In genomic region chr10:61001731-61002122, GRCh38 we compare ENCODE assay signal across 9 cellular contexts. TPM values are rescaled to one million over a fixed set of nuclear protein-coding genes. Genes with fewer than 3 reads are reported as not detected.
DNase-seq lines count a peak whose midpoint lies in the region; ATAC-seq, FAIRE-seq and TF ChIP-seq lines count a peak whose summit lies in the region.
"Had no signal": no experiment of that assay in that cellular context is flagged by ENCODE, and none has a peak within 500 bp of the region (broad histone marks: within the 10 kb centered on the region; RNA-seq: fewer than 3 reads in every experiment).

No MANE protein-coding gene starts in this region.

- ATAC-seq in HG03571 (IDR thresholded peaks at IDR 0.05; ENCODE audit: unreplicated experiment), result no peak
- ATAC-seq: naive thymus-derived CD4-positive, alpha-beta T cell had no signal

- intact Hi-C loops in endothelial cell of umbilical vein (cut with micrococcal nuclease), result no loop called here

- H3K27ac ChIP-seq in MM.1S (ENCODE audit: low read length) (no peak overlapping the region), endothelial cell of umbilical vein (ENCODE audit: insufficient read depth, low read depth, low read length) (no peak overlapping the region), small intestine (ENCODE audit: low read depth in 1 of 2, low read length in 1 of 2) (no peak overlapping the region)

- CTCF ChIA-PET in AG04449 (lab: Yijun Ruan, JAX), result interaction anchor here (1.0 kb wide), 1 partner anchor 24 kb away, joined by 3 read pairs; no protein-coding TSS in a partner anchor
- CTCF ChIA-PET in endothelial cell of umbilical vein (lab: Charles Lee), result interaction anchor here (0.7 to 2.5 kb wide), 4 partner anchors 10 to 181 kb away, joined by 3 to 9 read pairs (median 4); no protein-coding TSS in a partner anchor

- in situ Hi-C loops in GM13977 (cut with MboI; ENCODE audit: low pct_unique_long_range_greater_than_20kb, low sequenced_read_pairs, unreplicated experiment), result no loop called here

- no peaks in the 10 kb centered on the region for H3K9me1 ChIP-seq in endothelial cell of umbilical vein (replicated peaks; ENCODE audit: control insufficient read depth, extremely low read depth, insufficient read depth, low read length)

- H3K27me3 ChIP-seq in MM.1S (replicated peaks; ENCODE audit: insufficient read depth, low read length) (no peaks in the 10 kb centered on the region), endothelial cell of umbilical vein (ENCODE audit: control insufficient read depth in 2 of 2, insufficient read depth in 2 of 2, low read length in 2 of 2) (no peaks in the 10 kb centered on the region), neuron (ENCODE audit: insufficient read depth, low read length) (peaks cover 24% of the 10 kb centered on the region), small intestine (ENCODE audit: control insufficient read depth in 2 of 2, insufficient read depth in 2 of 2, low read length in 2 of 2) (peaks cover 0 to 6% of the 10 kb centered on the region in 2 donors)

- H3K9ac ChIP-seq in MM.1S (ENCODE audit: low read length), result no peak overlapping the region
- peak overlapping the region; percentile 43 for H3K9ac ChIP-seq in endothelial cell of umbilical vein (replicated peaks; ENCODE audit: extremely low read depth, insufficient read depth, low read length)

- H3K79me2 ChIP-seq in MM.1S (ENCODE audit: low read length) (no peaks in the 10 kb centered on the region), endothelial cell of umbilical vein (ENCODE audit: control insufficient read depth, insufficient read depth, low read length) (no peaks in the 10 kb centered on the region)

- FAIRE-seq in endothelial cell of umbilical vein (lab: Jason Lieb, UNC), result no peak
- FAIRE-seq in small intestine (lab: Jason Lieb, UNC), result no peak

- H3F3A ChIP-seq in MM.1S (ENCODE audit: insufficient read depth, low read length), result no peaks in the 10 kb centered on the region

- DNase-seq in AG04449 (ENCODE audit: low read depth, low spot score), result no peak
- DNase-seq in MM.1S, result no peak
- no peak for DNase-seq in endothelial cell of umbilical vein (ENCODE audit: low read depth, low spot score)
- DNase-seq in GM13977 (ENCODE audit: low spot score), result no peak
- no peak for DNase-seq in NCI-H1417 treated with DMSO at 0.1 percent for 48 hours (lab: John Stamatoyannopoulos, UW)
- DNase-seq in small intestine, result no peak
- DNase-seq: naive thymus-derived CD4-positive, alpha-beta T cell had no signal

- no peaks in the 10 kb centered on the region for H3K9me2 ChIP-seq in MM.1S (replicated peaks; ENCODE audit: insufficient read depth, low read length)

- H3K36me3 ChIP-seq in MM.1S (replicated peaks; ENCODE audit: insufficient read depth, low read length) (no peaks in the 10 kb centered on the region), endothelial cell of umbilical vein (ENCODE audit: control insufficient read depth in 2 of 2, extremely low read depth in 1 of 2, insufficient read depth in 2 of 2, low read length in 2 of 2) (no peaks in the 10 kb centered on the region), neuron (ENCODE audit: insufficient read depth, low read length) (no peaks in the 10 kb centered on the region), small intestine (ENCODE audit: control insufficient read depth in 2 of 2, insufficient read depth in 2 of 2, low read length in 2 of 2) (no peaks in the 10 kb centered on the region)

- POLR2A ChIA-PET in AG04449 (lab: Yijun Ruan, JAX), result no interaction called here
- POLR2A ChIA-PET in endothelial cell of umbilical vein (lab: Charles Lee), result no interaction called here

- H2AFZ ChIP-seq in MM.1S (ENCODE audit: low read length) (no peak overlapping the region), endothelial cell of umbilical vein (ENCODE audit: low read depth, low read length) (peak overlapping the region; percentile 81), neuron (ENCODE audit: low read depth, low read length) (peak overlapping the region; percentile 39)

- no peaks in the 10 kb centered on the region for H4K20me1 ChIP-seq in MM.1S (ENCODE audit: insufficient read depth, low read length)
- H4K20me1 ChIP-seq in endothelial cell of umbilical vein (replicated peaks; ENCODE audit: control insufficient read depth, extremely low read depth, insufficient read depth, low read length), result no peaks in the 10 kb centered on the region

- TSS peak; percentile 3 for BruUV-seq in endothelial cell of umbilical vein (replicated peaks; lab: Mats Ljungman, UMichigan)

- H3K9me3 ChIP-seq in MM.1S (replicated peaks; ENCODE audit: insufficient read depth, low read length) (no peaks in the 10 kb centered on the region), endothelial cell of umbilical vein (replicated peaks; ENCODE audit: control insufficient read depth, insufficient read depth, low read length) (no peaks in the 10 kb centered on the region), neuron (ENCODE audit: low read length) (no peaks in the 10 kb centered on the region), small intestine (ENCODE audit: control insufficient read depth, low read depth) (no peaks in the 10 kb centered on the region)

- dilution Hi-C loops in endothelial cell of umbilical vein (cut with MboI; ENCODE audit: extremely low pct_ligation_motif_present, low sequenced_read_pairs), result no loop called here

- TF ChIP-seq POLR2A in endothelial cell of umbilical vein (IDR thresholded peaks at IDR 0.05; ENCODE audit: low read depth, low read length), result no peak

- H3K4me3 ChIP-seq in AG04449 (ENCODE audit: low read depth, low read length), result peak overlapping the region; percentile 63
- H3K4me3 ChIP-seq in MM.1S (ENCODE audit: low read length), result no peak overlapping the region
- peak overlapping the region in 2 of 3 experiments; percentile 32 to 63 for H3K4me3 ChIP-seq in endothelial cell of umbilical vein (replicated peaks in 1 of 3; ENCODE audit: insufficient read depth in 1 of 3, low read depth in 1 of 3, low read length in 3 of 3)
- peak overlapping the region; percentile 67 for H3K4me3 ChIP-seq in neuron (ENCODE audit: low read length)
- peak overlapping the region in 1 of 2 donors; percentile 56 for H3K4me3 ChIP-seq in small intestine (ENCODE audit: low read depth in 1 of 2, low read length in 2 of 2)

- 23 to 34% (median 31%) methylated on average over 18 of the region's 18 CpGs for WGBS in small intestine, 3 donors

- peak overlapping the region; percentile 18; the same call in 1 of the 2 replicates for H3K4me2 ChIP-seq in MM.1S (ENCODE audit: low read depth, low read length)
- H3K4me2 ChIP-seq in endothelial cell of umbilical vein (ENCODE audit: insufficient read depth, low read length), result peak overlapping the region; percentile 42

- H3K4me1 ChIP-seq in MM.1S (ENCODE audit: low read length), result no peaks in the 10 kb centered on the region
- H3K4me1 ChIP-seq in endothelial cell of umbilical vein (ENCODE audit: control insufficient read depth, extremely low read depth, insufficient read depth, low read length), result peaks cover 4% of the 10 kb centered on the region
- H3K4me1 ChIP-seq in neuron (ENCODE audit: insufficient read depth, low read length), result peaks cover 10% of the 10 kb centered on the region
- peaks cover 0 to 6% of the 10 kb centered on the region in 2 donors for H3K4me1 ChIP-seq in small intestine (ENCODE audit: control insufficient read depth in 2 of 2, insufficient read depth in 1 of 2, low read depth in 1 of 2, low read length in 1 of 2)

- TF ChIP-seq CTCF in AG04449 (IDR thresholded peaks at IDR 0.05; ENCODE audit: insufficient read depth, low read length, missing control alignments) (no peak), MM.1S (IDR thresholded peaks at IDR 0.05; ENCODE audit: low read length) (no peak), endothelial cell of umbilical vein (IDR thresholded peaks at IDR 0.05; ENCODE audit: extremely low read depth in 1 of 2, insufficient read depth in 1 of 2, low read depth in 1 of 2, low read length in 2 of 2) (no peak), GM13977 (IDR thresholded peaks at IDR 0.05; ENCODE audit: extremely low read depth, insufficient read depth, missing control alignments) (no peak)

TF ChIP-seq in endothelial cell of umbilical vein, 7 proteins besides CTCF, POLR2A, EP300 and RAD21:
- TF ChIP-seq POLR2AphosphoS5 (IDR thresholded peaks at IDR 0.05; ENCODE audit: insufficient read depth, low read depth, low read length), result no peak
- TF ChIP-seq EZH2 (IDR thresholded peaks at IDR 0.05; ENCODE audit: borderline replicate concordance, low read depth, low read length, severe bottlenecking), result no peak

RNA-seq across cellular contexts. Expression of gene RHOBTB1, which starts 57.7 kb away (rescaled TPM):
- total RNA-seq in endothelial cell of umbilical vein, result 31.0 and 31.3 TPM in 2 replicates
- 19.4 and 21.2 TPM in 2 replicates for polyA plus RNA-seq in endothelial cell of umbilical vein
- polyA plus RNA-seq in endothelial cell of umbilical vein (2011; cell fraction: cytosol; rRNA removed), result 20.3 and 22.4 TPM in 2 replicates
- 41.4 and 54.0 TPM in 2 replicates for polyA plus RNA-seq in endothelial cell of umbilical vein (2011; cell fraction: nucleus; rRNA removed)
- 18.4 and 21.8 TPM in 2 replicates for polyA plus RNA-seq in endothelial cell of umbilical vein (2012)
- 37.1 and 42.0 TPM in 2 replicates for polyA minus RNA-seq in endothelial cell of umbilical vein
- polyA minus RNA-seq in endothelial cell of umbilical vein (2011; cell fraction: cytosol; rRNA and poly(A)+ RNA removed), result 11.5 TPM
- 24.6 and 33.4 TPM in 2 replicates for polyA minus RNA-seq in endothelial cell of umbilical vein (2011; cell fraction: nucleus; rRNA and poly(A)+ RNA removed)
- polyA plus RNA-seq in small intestine, result 1 to 10 TPM; 2.0 to 6.8 (median 3.3) TPM
- polyA plus RNA-seq: naive thymus-derived CD4-positive, alpha-beta T cell had no signal
